Comparison of ENCODE assay signal across 23 cellular contexts in the genomic region with DNA sequence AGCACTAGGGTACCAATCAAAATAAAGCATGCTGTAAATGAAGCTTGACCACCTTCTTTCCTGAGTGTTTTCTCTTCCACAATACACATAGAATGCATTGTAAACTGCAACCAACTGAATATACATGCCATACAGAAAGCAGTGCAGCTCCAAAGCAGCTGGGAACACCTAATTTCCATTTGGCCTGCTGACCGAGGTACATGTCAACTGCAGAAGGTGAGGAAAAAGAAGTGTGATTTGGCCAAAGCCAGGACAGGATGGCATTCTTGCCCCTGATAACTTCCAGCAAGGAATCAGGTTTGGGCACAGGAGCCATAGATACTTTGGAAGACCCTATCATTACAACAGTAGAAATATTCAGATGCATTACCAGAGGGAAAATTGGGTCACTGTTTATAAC.
DNase-seq lines count a peak whose midpoint lies in the region; ATAC-seq and TF ChIP-seq lines count a peak whose summit lies in the region.
"Had no signal": no experiment of that assay in that cellular context is flagged by ENCODE, and none has a peak within 500 bp of the region (broad histone marks: within the 10 kb centered on the region; RNA-seq: fewer than 3 reads in every experiment).

No MANE protein-coding gene starts in this region.

- no peak overlapping the region for H3K4me3 ChIP-seq in heart left ventricle
- no peak overlapping the region for H3K4me3 ChIP-seq in smooth muscle cell
- H3K4me3 ChIP-seq: BLaER1, GM12878 had no signal

- no peak for DNase-seq in Right ventricle myocardium superior
- no peak for DNase-seq in heart left ventricle
- no peak for DNase-seq in neural crest cell (ENCODE audit: low read depth, low spot score)
- no peak for DNase-seq in smooth muscle cell (lab: John Stamatoyannopoulos, UW; ENCODE audit: unreplicated experiment)
- DNase-seq: 8988T; ACHN; BE2C; C1 segment of cervical spinal cord; CD4-positive, alpha-beta memory T cell; CD4-positive, CD25-positive, alpha-beta regulatory T cell; CD8-positive, alpha-beta memory T cell; COR-L47; DMS 273 treated with DMSO at 0.1 percent for 48 hours; DMS153; DMS53; DMS79; DND-41; EL; GDM1 had no signal

- H3F3A ChIP-seq in smooth muscle cell (ENCODE audit: low read depth), result peaks cover 4% of the 10 kb centered on the region

- no peak overlapping the region for H3K4me3 Mint-ChIP-seq in neural crest cell
- H3K4me3 Mint-ChIP-seq: CD14-positive monocyte; CD4-positive, alpha-beta memory T cell; CD4-positive, CD25-positive, alpha-beta regulatory T cell; CD8-positive, alpha-beta memory T cell had no signal

- H3K36me3 Mint-ChIP-seq in neural crest cell (ENCODE audit: low read depth), result peaks cover 8% of the 10 kb centered on the region
- H3K36me3 Mint-ChIP-seq: CD14-positive monocyte; CD4-positive, alpha-beta memory T cell; CD4-positive, CD25-positive, alpha-beta regulatory T cell; CD8-positive, alpha-beta memory T cell had no signal

- no peak overlapping the region for H3K9ac ChIP-seq in smooth muscle cell (ENCODE audit: low read depth)
- H3K9ac ChIP-seq: BLaER1 had no signal

- intact Hi-C loops in Right ventricle myocardium superior (cut with DNase I) (no loop called here), heart left ventricle (cut with DNase I) (no loop called here)

- H3K4me1 ChIP-seq in heart left ventricle (no peaks in the 10 kb centered on the region), smooth muscle cell (ENCODE audit: low read depth) (peaks cover 10% of the 10 kb centered on the region)
- H3K4me1 ChIP-seq: BE2C, BLaER1 had no signal

- H4K20me1 ChIP-seq in smooth muscle cell (ENCODE audit: low read depth), result no peaks in the 10 kb centered on the region
- H4K20me1 ChIP-seq: BLaER1 had no signal

- no peaks in the 10 kb centered on the region for H3K27me3 ChIP-seq in heart left ventricle
- no peaks in the 10 kb centered on the region for H3K27me3 ChIP-seq in smooth muscle cell (ENCODE audit: low read depth)
- H3K27me3 ChIP-seq: BE2C, BLaER1 had no signal

- H3K36me3 ChIP-seq in heart left ventricle (no peaks in the 10 kb centered on the region), smooth muscle cell (ENCODE audit: low read depth) (no peaks in the 10 kb centered on the region)
- H3K36me3 ChIP-seq: BE2C, BLaER1 had no signal

- TF ChIP-seq CTCF in heart left ventricle (IDR thresholded peaks at IDR 0.05) (no peak), neural crest cell (conservative IDR thresholded peaks at IDR 0.05) (no peak), smooth muscle cell (IDR thresholded peaks at IDR 0.05; ENCODE audit: borderline replicate concordance, insufficient read depth, poor library complexity, severe bottlenecking) (no peak)

- peak overlapping the region; percentile 73 for H3K27ac Mint-ChIP-seq in neural crest cell (ENCODE audit: unreplicated experiment)
- H3K27ac Mint-ChIP-seq: CD14-positive monocyte; CD4-positive, alpha-beta memory T cell; CD4-positive, CD25-positive, alpha-beta regulatory T cell; CD8-positive, alpha-beta memory T cell had no signal

- WGBS in heart left ventricle, 4 donors, result 30 to 78% (median 59%) methylated on average over 1 of the region's 1 CpG
- WGBS in smooth muscle cell (ENCODE audit: low lambda C conversion rate), result 88% methylated on average over 1 of the region's 1 CpG

- H3K27ac ChIP-seq in heart left ventricle (no peak overlapping the region), smooth muscle cell (ENCODE audit: low read depth) (no peak overlapping the region)
- H3K27ac ChIP-seq: BLaER1 had no signal

- no peak for TF ChIP-seq POLR2A in heart left ventricle (IDR thresholded peaks at IDR 0.05)

- H3K9me3 Mint-ChIP-seq in neural crest cell, result no peaks in the 10 kb centered on the region
- H3K9me3 Mint-ChIP-seq: CD4-positive, alpha-beta memory T cell; CD8-positive, alpha-beta memory T cell had no signal

- H3K4me2 ChIP-seq in smooth muscle cell, result no peak overlapping the region
- H3K4me2 ChIP-seq: BLaER1 had no signal

- peak overlapping the region; percentile 63 for H2AFZ ChIP-seq in smooth muscle cell (ENCODE audit: low read depth)

- no peaks in the 10 kb centered on the region for H3K27me3 Mint-ChIP-seq in neural crest cell (ENCODE audit: low read depth)
- H3K27me3 Mint-ChIP-seq: CD4-positive, CD25-positive, alpha-beta regulatory T cell had no signal

- no peaks in the 10 kb centered on the region for H3K9me3 ChIP-seq in heart left ventricle
- H3K9me3 ChIP-seq in smooth muscle cell (replicated peaks; ENCODE audit: low read depth), result no peaks in the 10 kb centered on the region
- H3K9me3 ChIP-seq: BE2C, BLaER1 had no signal

- H3K4me1 Mint-ChIP-seq in neural crest cell, result peaks cover 15% of the 10 kb centered on the region
- H3K4me1 Mint-ChIP-seq: CD14-positive monocyte; CD4-positive, alpha-beta memory T cell; CD4-positive, CD25-positive, alpha-beta regulatory T cell; CD8-positive, alpha-beta memory T cell had no signal

- ATAC-seq in Right ventricle myocardium superior (ENCODE audit: poor library complexity) (peak; percentile 66), heart left ventricle (no peak), HG02763 (IDR thresholded peaks at IDR 0.05; ENCODE audit: unreplicated experiment) (no peak)
- ATAC-seq: GM12878 had no signal

- H3K79me2 ChIP-seq in smooth muscle cell (ENCODE audit: low read depth), result no peaks in the 10 kb centered on the region
